Comparison of ENCODE assay signal across 12 cellular contexts in the genomic region with DNA sequence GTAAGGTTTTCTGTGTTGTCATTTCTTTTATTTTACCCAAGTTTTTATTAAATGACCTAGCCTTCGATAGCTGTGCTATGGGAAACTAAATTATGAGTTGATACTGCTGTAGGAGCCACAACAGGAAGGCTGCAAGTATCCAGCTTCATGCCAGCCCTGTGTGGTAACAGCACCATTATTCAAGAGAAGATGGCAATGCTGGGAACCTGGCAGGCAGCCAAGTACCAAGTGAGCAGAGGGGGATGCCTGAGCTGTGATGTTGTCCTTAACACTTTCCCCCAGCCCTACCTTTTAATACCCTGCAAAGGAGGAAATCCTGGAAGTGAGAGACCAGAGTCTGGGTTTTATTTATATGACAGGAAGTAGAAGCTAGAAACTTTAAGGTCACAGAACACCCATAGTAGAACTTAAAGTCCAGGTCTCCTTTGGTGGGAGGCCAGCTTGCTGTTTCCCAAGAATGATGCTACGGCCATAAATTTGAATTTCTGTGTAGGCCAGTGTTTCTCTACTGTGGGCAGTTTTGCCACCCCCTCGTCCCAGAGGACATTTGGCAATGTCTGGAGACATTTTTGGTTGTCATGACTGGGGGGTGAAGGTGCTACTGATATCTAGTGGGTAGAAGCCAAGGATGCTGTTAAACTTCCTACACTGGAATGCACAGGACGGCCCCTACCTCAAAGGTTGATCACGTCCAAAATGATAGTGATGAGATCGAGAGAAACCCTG. TPM values are rescaled to one million over a fixed set of nuclear protein-coding genes. Genes with fewer than 3 reads are reported as not detected.
DNase-seq lines count a peak whose midpoint lies in the region; ATAC-seq and TF ChIP-seq lines count a peak whose summit lies in the region.
"Had no signal": no experiment of that assay in that cellular context is flagged by ENCODE, and none has a peak within 500 bp of the region (broad histone marks: within the 10 kb centered on the region; RNA-seq: fewer than 3 reads in every experiment).

No MANE protein-coding gene starts in this region.

- H3K27ac ChIP-seq in hepatocyte (no peak overlapping the region), lower lobe of right lung (no peak overlapping the region)
- H3K27ac ChIP-seq: HL-60, testis had no signal

- TF ChIP-seq CTCF in activated CD8-positive, alpha-beta T cell treated with anti-CD3 and anti-CD28 coated beads for 36 hours (IDR thresholded peaks at IDR 0.05) = no peak
- TF ChIP-seq CTCF in GM13977 (IDR thresholded peaks at IDR 0.05; ENCODE audit: extremely low read depth, insufficient read depth, missing control alignments) (no peak), hepatocyte (IDR thresholded peaks at IDR 0.05; ENCODE audit: poor library complexity) (no peak), lower lobe of right lung (IDR thresholded peaks at IDR 0.05) (no peak)

- intact Hi-C loops in activated CD8-positive, alpha-beta T cell treated with anti-CD3 and anti-CD28 coated beads for 36 hours (cut with micrococcal nuclease) = no loop called here
- intact Hi-C loops in lower lobe of right lung (cut with DNase I) = no loop called here

- no peaks in the 10 kb centered on the region for H3K9me3 ChIP-seq in hepatocyte (ENCODE audit: low read depth)
- no peaks in the 10 kb centered on the region for H3K9me3 ChIP-seq in lower lobe of right lung
- H3K9me3 ChIP-seq: testis had no signal

- H3K27me3 ChIP-seq in hepatocyte = no peaks in the 10 kb centered on the region
- H3K27me3 ChIP-seq in lower lobe of right lung (ENCODE audit: low read depth) = no peaks in the 10 kb centered on the region
- H3K27me3 ChIP-seq: testis had no signal

- no peak for ATAC-seq in activated CD8-positive, alpha-beta T cell treated with anti-CD3 and anti-CD28 coated beads for 36 hours
- ATAC-seq in activated CD8-positive, alpha-beta T cell treated with anti-CD3 and anti-CD28 coated beads, Interleukin-2, amount 10 ng/mL, durations not matched to agents 7 days and 5 days = no peak
- peak in 3 of 4 experiments; percentile 27 to 47 (median 45) for ATAC-seq in T-cell (replicated peaks in 1 of 4)
- ATAC-seq in lower lobe of right lung = no peak

- CTCF ChIA-PET in activated CD8-positive, alpha-beta T cell treated with anti-CD3 and anti-CD28 coated beads for 36 hours (lab: Charles Lee) = interaction anchor here (1.0 to 1.4 kb wide), 4 partner anchors 8 to 197 kb away, joined by 3 to 5 read pairs (median 4); no protein-coding TSS in a partner anchor
- CTCF ChIA-PET in activated CD8-positive, alpha-beta T cell treated with anti-CD3 and anti-CD28 coated beads, Interleukin-2, amount 10 ng/mL, durations not matched to agents 7 days and 5 days (lab: Charles Lee) = interaction anchor here (1.0 to 1.7 kb wide), 2 partner anchors 8 to 228 kb away, joined by 3 to 9 read pairs; no protein-coding TSS in a partner anchor
- CTCF ChIA-PET in T-cell (lab: Charles Lee) = interaction anchor here (0.6 to 1.4 kb wide), 4 partner anchors 8 to 151 kb away, joined by 3 to 4 read pairs (median 4); a partner anchor contains a TSS

- H3K79me2 ChIP-seq in hepatocyte = peaks cover 41% of the 10 kb centered on the region

- in situ Hi-C loops in GM13977 (cut with MboI; ENCODE audit: low pct_unique_long_range_greater_than_20kb, low sequenced_read_pairs, unreplicated experiment) = no loop called here

- POLR2A ChIA-PET in activated CD8-positive, alpha-beta T cell treated with anti-CD3 and anti-CD28 coated beads for 36 hours (lab: Charles Lee) = no interaction called here
- POLR2A ChIA-PET in activated CD8-positive, alpha-beta T cell treated with anti-CD3 and anti-CD28 coated beads, Interleukin-2, amount 10 ng/mL, durations not matched to agents 7 days and 5 days (lab: Charles Lee) = no interaction called here
- POLR2A ChIA-PET in T-cell (lab: Charles Lee) = interaction anchor here (0.6 kb wide), 2 partner anchors 945 to 968 kb away, joined by 3 read pairs; no protein-coding TSS in a partner anchor

- H3K4me3 ChIP-seq in hepatocyte (no peak overlapping the region), lower lobe of right lung (no peak overlapping the region)
- H3K4me3 ChIP-seq: testis had no signal

- H3K4me1 Mint-ChIP-seq in activated CD8-positive, alpha-beta T cell treated with anti-CD3 and anti-CD28 coated beads for 36 hours (ENCODE audit: low read depth) = peaks cover 29% of the 10 kb centered on the region
- peaks cover 16% of the 10 kb centered on the region for H3K4me1 Mint-ChIP-seq in activated CD8-positive, alpha-beta T cell treated with anti-CD3 and anti-CD28 coated beads, Interleukin-2, amount 10 ng/mL, durations not matched to agents 7 days and 5 days (ENCODE audit: low read depth)
- peaks cover 52 to 62% (median 54%) of the 10 kb centered on the region in 3 donors for H3K4me1 Mint-ChIP-seq in T-cell

- peak; percentile 19 for DNase-seq in activated CD8-positive, alpha-beta T cell treated with anti-CD3 and anti-CD28 coated beads for 36 hours
- DNase-seq in activated CD8-positive, alpha-beta T cell treated with anti-CD3 and anti-CD28 coated beads, Interleukin-2, amount 10 ng/mL, durations not matched to agents 7 days and 5 days = no peak
- DNase-seq in LHCN-M2 (ENCODE audit: low read depth) (peak; percentile 31), T-cell (peak in 18 of 34 experiments; percentile 6 to 26 (median 21)), lung microvascular endothelial cell (ENCODE audit: low read depth in 2 of 2) (peak; percentile 50 to 59), GM13977 (ENCODE audit: low spot score) (no peak), hepatocyte (ENCODE audit: low spot score) (no peak), lower lobe of right lung (no peak)
- DNase-seq: activated CD4-positive, alpha-beta memory T cell treated with anti-CD3 and anti-CD28 coated beads, Interleukin-2, amount 10 ng/mL, durations not matched to agents 7 days and 5 days; NCI-H2107; testis had no signal

- no peak overlapping the region for H2AFZ ChIP-seq in hepatocyte

- no peak overlapping the region for H3K4me3 Mint-ChIP-seq in activated CD8-positive, alpha-beta T cell treated with anti-CD3 and anti-CD28 coated beads for 36 hours
- H3K4me3 Mint-ChIP-seq in activated CD8-positive, alpha-beta T cell treated with anti-CD3 and anti-CD28 coated beads, Interleukin-2, amount 10 ng/mL, durations not matched to agents 7 days and 5 days = no peak overlapping the region
- H3K4me3 Mint-ChIP-seq in T-cell = no peak overlapping the region
- H3K4me3 Mint-ChIP-seq: activated CD4-positive, alpha-beta memory T cell treated with anti-CD3 and anti-CD28 coated beads, Interleukin-2, amount 10 ng/mL, durations not matched to agents 7 days and 5 days had no signal

- 94% methylated on average over 6 of the region's 6 CpGs for WGBS in hepatocyte (ENCODE audit: low lambda C conversion rate, missing lambda C conversion rate)

- no peaks in the 10 kb centered on the region for H4K20me1 ChIP-seq in hepatocyte (ENCODE audit: insufficient read depth, poor library complexity, severe bottlenecking)

- H3K9me2 ChIP-seq in hepatocyte (replicated peaks; ENCODE audit: insufficient read depth) = no peaks in the 10 kb centered on the region

- H3K4me2 ChIP-seq in hepatocyte = no peak overlapping the region

- no peaks in the 10 kb centered on the region for H3K36me3 Mint-ChIP-seq in activated CD8-positive, alpha-beta T cell treated with anti-CD3 and anti-CD28 coated beads for 36 hours (ENCODE audit: low read depth)
- no peaks in the 10 kb centered on the region for H3K36me3 Mint-ChIP-seq in activated CD8-positive, alpha-beta T cell treated with anti-CD3 and anti-CD28 coated beads, Interleukin-2, amount 10 ng/mL, durations not matched to agents 7 days and 5 days (ENCODE audit: low read depth)
- H3K36me3 Mint-ChIP-seq in T-cell = peaks cover 9% of the 10 kb centered on the region

- H3K36me3 ChIP-seq in hepatocyte (replicated peaks; ENCODE audit: insufficient read depth, low read depth) = no peaks in the 10 kb centered on the region
- H3K36me3 ChIP-seq in lower lobe of right lung = no peaks in the 10 kb centered on the region

- no peaks in the 10 kb centered on the region for H3K27me3 Mint-ChIP-seq in activated CD8-positive, alpha-beta T cell treated with anti-CD3 and anti-CD28 coated beads for 36 hours
- H3K27me3 Mint-ChIP-seq in activated CD8-positive, alpha-beta T cell treated with anti-CD3 and anti-CD28 coated beads, Interleukin-2, amount 10 ng/mL, durations not matched to agents 7 days and 5 days (ENCODE audit: low read depth) = no peaks in the 10 kb centered on the region
- H3K27me3 Mint-ChIP-seq in T-cell = no peaks in the 10 kb centered on the region

- H3K27ac Mint-ChIP-seq in activated CD8-positive, alpha-beta T cell treated with anti-CD3 and anti-CD28 coated beads for 36 hours = no peak overlapping the region
- H3K27ac Mint-ChIP-seq in activated CD8-positive, alpha-beta T cell treated with anti-CD3 and anti-CD28 coated beads, Interleukin-2, amount 10 ng/mL, durations not matched to agents 7 days and 5 days = no peak overlapping the region
- peak overlapping the region in 1 of 2 donors; percentile 58 for H3K27ac Mint-ChIP-seq in T-cell
- H3K27ac Mint-ChIP-seq: activated CD4-positive, alpha-beta memory T cell treated with anti-CD3 and anti-CD28 coated beads, Interleukin-2, amount 10 ng/mL, durations not matched to agents 7 days and 5 days had no signal

- peaks cover 3% of the 10 kb centered on the region for H3K9me3 Mint-ChIP-seq in activated CD8-positive, alpha-beta T cell treated with anti-CD3 and anti-CD28 coated beads for 36 hours
- no peaks in the 10 kb centered on the region for H3K9me3 Mint-ChIP-seq in activated CD8-positive, alpha-beta T cell treated with anti-CD3 and anti-CD28 coated beads, Interleukin-2, amount 10 ng/mL, durations not matched to agents 7 days and 5 days (ENCODE audit: insufficient read depth)
- H3K9me3 Mint-ChIP-seq in T-cell = no peaks in the 10 kb centered on the region
- H3K9me3 Mint-ChIP-seq: activated CD4-positive, alpha-beta memory T cell treated with anti-CD3 and anti-CD28 coated beads, Interleukin-2, amount 10 ng/mL, durations not matched to agents 7 days and 5 days had no signal

- H3K4me1 ChIP-seq in hepatocyte (ENCODE audit: insufficient read depth) = no peaks in the 10 kb centered on the region
- H3K4me1 ChIP-seq in lower lobe of right lung = no peaks in the 10 kb centered on the region
- H3K4me1 ChIP-seq: testis had no signal

RNA-seq across cellular contexts. Expression of a gene that starts 9.2 kb away (rescaled TPM):
- total RNA-seq in activated CD8-positive, alpha-beta T cell treated with anti-CD3 and anti-CD28 coated beads for 36 hours = 1 to 10 TPM; 4.8 to 5.3 TPM
- 1 to 10 TPM; 3.5 to 5.0 TPM for total RNA-seq in activated CD8-positive, alpha-beta T cell treated with anti-CD3 and anti-CD28 coated beads, Interleukin-2, amount 10 ng/mL, durations not matched to agents 7 days and 5 days
- total RNA-seq in LHCN-M2 (2014; rRNA removed) (3.6 and 6.4 TPM in 2 replicates), T-cell (10 to 100 TPM; 42.3 to 54.7 (median 47.4) TPM), lung microvascular endothelial cell (3.5 and 4.6 TPM in 2 replicates), hepatocyte (8.5 and 9.3 TPM in 2 replicates), lower lobe of right lung (17.7 TPM)
- 5.5 TPM for polyA plus RNA-seq in LHCN-M2 (2012)
- 6.7 and 8.9 TPM in 2 replicates for polyA plus RNA-seq in hepatocyte

Comparison
In these comparisons a context has a peak if more than half of its experiments do, and no peak if none do; other contexts are left out.
1. DNase-seq: peak in activated CD8-positive, alpha-beta T cell treated with anti-CD3 and anti-CD28 coated beads for 36 hours (single experiment), LHCN-M2 (single experiment), T-cell (18 of 34) and lung microvascular endothelial cell (2 of 2); none in activated CD8-positive, alpha-beta T cell treated with anti-CD3 and anti-CD28 coated beads, Interleukin-2, amount 10 ng/mL, durations not matched to agents 7 days and 5 days (single experiment), GM13977 (single experiment), hepatocyte (single experiment) and lower lobe of right lung (single experiment).
2. ATAC-seq: peak in T-cell (3 of 4); none in activated CD8-positive, alpha-beta T cell treated with anti-CD3 and anti-CD28 coated beads for 36 hours (single experiment), activated CD8-positive, alpha-beta T cell treated with anti-CD3 and anti-CD28 coated beads, Interleukin-2, amount 10 ng/mL, durations not matched to agents 7 days and 5 days (single experiment) and lower lobe of right lung (0 of 2).
3. POLR2A ChIA-PET loops: an anchor here in T-cell (0.6 kb wide); none called in activated CD8-positive, alpha-beta T cell treated with anti-CD3 and anti-CD28 coated beads for 36 hours and activated CD8-positive, alpha-beta T cell treated with anti-CD3 and anti-CD28 coated beads, Interleukin-2, amount 10 ng/mL, durations not matched to agents 7 days and 5 days.